8 cellular contexts compared by ENCODE assay signal in genomic region chr10:101095550-101096213, GRCh38. TPM values are rescaled to one million over a fixed set of nuclear protein-coding genes. Genes with fewer than 3 reads are reported as not detected.
DNase-seq lines count a peak whose midpoint lies in the region; ATAC-seq and TF ChIP-seq lines count a peak whose summit lies in the region.

No MANE protein-coding gene starts in this region.

- ATAC-seq in GM19351 (IDR thresholded peaks at IDR 0.05; ENCODE audit: unreplicated experiment), result peak; percentile 61

- TF ChIP-seq POLR2A in prostate gland (IDR thresholded peaks at IDR 0.05), result no peak
- TF ChIP-seq POLR2A in vagina (IDR thresholded peaks at IDR 0.05), result no peak

- no peaks in the 10 kb centered on the region; the same call in 1 of the 2 replicates for H4K20me1 ChIP-seq in BLaER1

- H3K36me3 ChIP-seq in BLaER1, result no peaks in the 10 kb centered on the region
- no peaks in the 10 kb centered on the region for H3K36me3 ChIP-seq in SJCRH30
- H3K36me3 ChIP-seq in prostate gland, result no peaks in the 10 kb centered on the region
- H3K36me3 ChIP-seq in vagina, result no peaks in the 10 kb centered on the region

- TF ChIP-seq CTCF in prostate gland (IDR thresholded peaks at IDR 0.05) (peak; percentile 57 to 82 (median 69)), vagina (IDR thresholded peaks at IDR 0.05) (peak; percentile 36 to 52 (median 41))

- in situ Hi-C loops in KBM-7 (cut with MboI; ENCODE audit: low pct_unique_long_range_greater_than_20kb, low sequenced_read_pairs), result no loop called here

- intact Hi-C loops in prostate gland (cut with DNase I), result loop anchor here (1.0 kb wide), 1 partner anchor 47 kb away; no protein-coding TSS in a partner anchor
- intact Hi-C loops in vagina (cut with DNase I), result loop anchor here (5.0 kb wide), 1 partner anchor 47 kb away; no protein-coding TSS in a partner anchor

- H3K27me3 ChIP-seq in BLaER1, result peaks cover 37% of the 10 kb centered on the region; the same call in 1 of the 2 replicates
- H3K27me3 ChIP-seq in SJCRH30, result peaks cover 27% of the 10 kb centered on the region
- H3K27me3 ChIP-seq in prostate gland (replicated peaks; ENCODE audit: insufficient read depth), result no peaks in the 10 kb centered on the region
- no peaks in the 10 kb centered on the region for H3K27me3 ChIP-seq in vagina

- 13% methylated on average over 6 of the region's 7 CpGs for WGBS in prostate gland

- H3K9ac ChIP-seq in BLaER1, result no peak overlapping the region

- no peaks in the 10 kb centered on the region for H3K9me3 ChIP-seq in BLaER1
- no peaks in the 10 kb centered on the region for H3K9me3 ChIP-seq in SJCRH30 (replicated peaks)
- H3K9me3 ChIP-seq in prostate gland, result no peaks in the 10 kb centered on the region
- H3K9me3 ChIP-seq in vagina, result no peaks in the 10 kb centered on the region

- DNase-seq in KBM-7 (peak; percentile 89), SJCRH30 (peak; percentile 80 to 92), glomerular visceral epithelial cell (ENCODE audit: extremely low spot score) (peak; percentile 70), prostate gland (ENCODE audit: low spot score) (peak; percentile 64), vagina (ENCODE audit: extremely low spot score in 2 of 2) (no peak)
- DNase-seq in activated gamma-delta T cell treated with anti-CD3 and anti-CD28 coated beads, Interleukin-2, amount 50 U/mL, for 16 hours (ENCODE audit: low read depth), result peak; percentile 49

- peak overlapping the region; percentile 12; the same call in 1 of the 2 replicates for H3K4me2 ChIP-seq in BLaER1

- no peak overlapping the region for H3K4me3 ChIP-seq in BLaER1
- H3K4me3 ChIP-seq in SJCRH30, result no peak overlapping the region
- H3K4me3 ChIP-seq in prostate gland, result no peak overlapping the region
- no peak overlapping the region for H3K4me3 ChIP-seq in vagina

- H3K4me1 ChIP-seq in BLaER1, result no peaks in the 10 kb centered on the region; the same call in 1 of the 2 replicates
- H3K4me1 ChIP-seq in SJCRH30, result no peaks in the 10 kb centered on the region
- H3K4me1 ChIP-seq in prostate gland (replicated peaks), result no peaks in the 10 kb centered on the region
- H3K4me1 ChIP-seq in vagina, result no peaks in the 10 kb centered on the region

- H3K27ac ChIP-seq in BLaER1 (no peak overlapping the region), SJCRH30 (no peak overlapping the region), prostate gland (no peak overlapping the region), vagina (no peak overlapping the region)

RNA-seq across cellular contexts. Expression of gene KAZALD1, which starts 33.9 kb away (rescaled TPM):
- total RNA-seq in SJCRH30 (2014; rRNA removed; shearing (Covaris generic)), result 55.7 and 58.1 TPM in 2 replicates
- total RNA-seq in prostate gland (10 to 100 TPM in 1 of 2 donors, 1 to 10 TPM in 1; 9.8 to 24.4 TPM), vagina (4.2 TPM)

RNA-seq across cellular contexts. Expression of gene TLX1, which starts 35.4 kb away (rescaled TPM):
- not detected in 2 replicates for total RNA-seq in SJCRH30 (2014; rRNA removed; shearing (Covaris generic))
- total RNA-seq in prostate gland (under 1 TPM; 0.05 to 0.34 TPM), vagina (not detected)

Comparison
In these comparisons a context has a peak if more than half of its experiments do, and no peak if none do; other contexts are left out.
1. DNase-seq: peak in KBM-7 (single experiment), SJCRH30 (2 of 2), activated gamma-delta T cell treated with anti-CD3 and anti-CD28 coated beads, Interleukin-2, amount 50 U/mL, for 16 hours (single experiment), glomerular visceral epithelial cell (single experiment) and prostate gland (single experiment); none in vagina (0 of 2).